In the genomic region with DNA sequence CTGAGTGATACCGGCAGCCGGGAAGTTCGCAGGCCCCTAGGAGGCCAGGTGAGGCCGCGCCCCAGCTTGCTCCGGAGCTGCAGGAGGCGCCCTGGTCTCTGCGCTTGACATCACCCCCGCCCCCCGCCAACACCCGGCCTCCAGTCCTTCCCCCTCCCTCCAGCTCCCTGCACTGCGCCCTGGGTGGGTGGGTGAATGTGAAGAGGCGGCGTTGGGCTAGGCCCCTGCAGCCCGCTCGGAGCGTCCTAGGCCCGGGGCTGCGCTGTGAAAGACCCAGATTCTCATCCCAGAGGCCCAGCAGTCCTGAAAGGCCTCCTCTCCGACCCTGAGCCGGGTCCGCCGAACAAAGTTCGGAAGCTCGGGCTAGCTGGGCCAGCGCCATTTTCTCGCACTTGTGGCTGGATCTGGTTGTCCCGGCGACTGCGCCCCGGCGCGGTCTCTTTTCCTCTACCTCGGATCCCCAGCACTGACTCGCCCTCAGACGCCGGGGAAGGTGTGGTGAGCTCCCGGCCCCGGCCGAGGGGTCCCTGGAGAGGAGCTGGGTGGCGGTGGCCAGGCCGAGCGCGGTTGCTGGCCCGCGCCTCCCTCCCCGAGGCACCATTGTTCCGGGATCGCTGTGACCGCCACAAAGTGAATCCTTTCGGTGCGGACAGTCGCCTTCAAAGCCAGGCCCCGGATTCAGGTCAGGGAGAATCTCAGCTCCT, we compare ENCODE assay signal across 3 cellular contexts.
A peak's percentile ranks its signal among the peaks of the same experiment; 100 is the strongest.
TF ChIP-seq lines count a peak whose summit lies in the region.

No MANE protein-coding gene starts in this region.

TF ChIP-seq in liver, 16 proteins besides CTCF, POLR2A, EP300 and RAD21:
- no peak for TF ChIP-seq FOXA1 (IDR thresholded peaks at IDR 0.05)
- TF ChIP-seq HNF4A (conservative IDR thresholded peaks at IDR 0.05) = peak in 1 of 2 donors; percentile 7
- peak; percentile 82 for TF ChIP-seq YY1 (IDR thresholded peaks at IDR 0.05)
- no peak for TF ChIP-seq TAF1 (conservative IDR thresholded peaks at IDR 0.05)

TF ChIP-seq in HepG2, 621 proteins besides CTCF, POLR2A, EP300 and RAD21:
- no peak for TF ChIP-seq FOXM1 (CRISPR knock-in tag; IDR thresholded peaks at IDR 0.05)
- no peak for TF ChIP-seq JDP2 (CRISPR knock-in tag; IDR thresholded peaks at IDR 0.05; ENCODE audit: borderline replicate concordance)
- TF ChIP-seq ZSCAN22 (CRISPR knock-in tag; IDR thresholded peaks at IDR 0.05) = no peak
- TF ChIP-seq ZNF615 (CRISPR knock-in tag; IDR thresholded peaks at IDR 0.05; ENCODE audit: borderline replicate concordance) = no peak
- no peak for TF ChIP-seq MATR3 (CRISPR knock-in tag; IDR thresholded peaks at IDR 0.05)
- TF ChIP-seq ZNF451 (CRISPR knock-in tag; IDR thresholded peaks at IDR 0.05) = no peak
- TF ChIP-seq ZNF619 (CRISPR knock-in tag; IDR thresholded peaks at IDR 0.05) = no peak
- TF ChIP-seq ETV6 (CRISPR knock-in tag; conservative IDR thresholded peaks at IDR 0.05) = no peak
- no peak for TF ChIP-seq SATB2 (CRISPR knock-in tag; IDR thresholded peaks at IDR 0.05)
- TF ChIP-seq, protein P1, sequence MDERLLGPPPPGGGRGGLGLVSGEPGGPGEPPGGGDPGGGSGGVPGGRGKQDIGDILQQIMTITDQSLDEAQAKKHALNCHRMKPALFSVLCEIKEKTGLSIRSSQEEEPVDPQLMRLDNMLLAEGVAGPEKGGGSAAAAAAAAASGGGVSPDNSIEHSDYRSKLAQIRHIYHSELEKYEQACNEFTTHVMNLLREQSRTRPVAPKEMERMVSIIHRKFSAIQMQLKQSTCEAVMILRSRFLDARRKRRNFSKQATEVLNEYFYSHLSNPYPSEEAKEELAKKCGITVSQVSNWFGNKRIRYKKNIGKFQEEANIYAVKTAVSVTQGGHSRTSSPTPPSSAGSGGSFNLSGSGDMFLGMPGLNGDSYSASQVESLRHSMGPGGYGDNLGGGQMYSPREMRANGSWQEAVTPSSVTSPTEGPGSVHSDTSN (CRISPR knock-in tag; IDR thresholded peaks at IDR 0.05) = no peak
- TF ChIP-seq ZNF34 (CRISPR knock-in tag; IDR thresholded peaks at IDR 0.05; ENCODE audit: borderline replicate concordance) = no peak

TF ChIP-seq in endothelial cell of umbilical vein, 7 proteins besides CTCF, POLR2A, EP300 and RAD21:
- TF ChIP-seq EZH2 (IDR thresholded peaks at IDR 0.05; ENCODE audit: borderline replicate concordance, low read depth, low read length, severe bottlenecking) (peak; percentile 83), FOS (IDR thresholded peaks at IDR 0.05; ENCODE audit: borderline replicate concordance, insufficient read depth, low read length) (no peak)
